23 cellular contexts compared by ENCODE assay signal in the genomic region with DNA sequence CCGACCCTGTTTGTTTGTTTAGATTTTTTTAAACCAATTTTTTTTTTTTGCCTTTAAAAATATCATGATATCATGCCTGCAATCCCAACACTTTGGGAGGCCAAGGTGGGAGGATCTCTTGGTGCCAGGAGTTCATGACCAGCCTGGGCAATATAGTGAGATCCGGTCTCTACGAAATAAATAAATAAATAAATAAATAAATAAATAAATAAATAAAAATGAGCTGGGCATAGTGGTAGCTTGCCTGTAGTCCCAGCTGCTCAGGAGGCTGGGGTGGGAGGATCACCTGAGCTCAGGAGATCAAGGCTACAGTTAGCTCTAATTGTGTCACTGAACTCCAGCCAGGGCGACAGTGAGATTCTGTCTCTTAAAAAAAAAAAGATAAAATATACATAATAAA. TPM values are rescaled to one million over a fixed set of nuclear protein-coding genes. Genes with fewer than 3 reads are reported as not detected.
"Had no signal": no experiment of that assay in that cellular context is flagged by ENCODE, and none has a peak within 500 bp of the region (broad histone marks: within the 10 kb centered on the region; RNA-seq: fewer than 3 reads in every experiment).

No MANE protein-coding gene starts in this region.

- H3K36me3 ChIP-seq: SJCRH30 had no signal

- H3K9me3 ChIP-seq: SJCRH30 had no signal

- H3K4me3 ChIP-seq: K562, SJCRH30 had no signal

- ATAC-seq: K562 had no signal

- H3K27ac ChIP-seq: HL-60, KMS-11, RWPE1, SJCRH30 had no signal

- FAIRE-seq: HTR-8/SVneo, K562, RCC 7860 had no signal

- DNase-seq: Kasumi-1, MM.1S, NCI-H1092 treated with DMSO at 0.1 percent for 48 hours, NCI-H1436, NCI-H187, NCI-H2029, NCI-H2081 treated with DMSO at 0.1 percent for 48 hours, NCI-H2171, NCI-H226, NCI-H446, NCI-H510A, NCI-H524 treated with DMSO at 0.1 percent for 48 hours, NCI-H69, NCI-H774, SHP77 treated with DMSO at 0.1 percent for 48 hours, SJCRH30 had no signal

RNA-seq across cellular contexts. Expression of gene GIP, which starts 20.7 kb away (rescaled TPM):
- total RNA-seq: K562, M059J had no signal
